Comparison of ENCODE assay signal across 8 cellular contexts in the genomic region with DNA sequence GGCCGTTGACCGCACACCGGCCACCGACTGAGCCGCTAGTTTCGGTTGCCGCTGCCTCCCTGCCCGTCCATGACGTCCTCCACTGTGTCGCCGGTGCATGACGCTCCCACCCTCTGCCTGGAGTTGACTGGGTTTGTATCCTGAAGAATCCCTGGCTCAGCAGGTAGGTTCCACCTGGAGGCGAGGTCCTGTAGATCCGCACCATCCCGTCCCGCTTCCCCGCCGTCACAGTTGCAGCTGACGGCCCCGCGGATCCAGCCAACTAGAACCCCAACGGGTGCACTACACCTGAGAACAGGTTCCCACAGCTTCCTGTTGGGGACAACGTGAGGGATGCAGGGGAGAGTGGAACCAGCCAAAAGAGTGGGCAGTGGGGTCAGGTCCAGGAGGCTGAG. TPM values are rescaled to one million over a fixed set of nuclear protein-coding genes. Genes with fewer than 3 reads are reported as not detected.
DNase-seq lines count a peak whose midpoint lies in the region; ATAC-seq and TF ChIP-seq lines count a peak whose summit lies in the region.

No MANE protein-coding gene starts in this region.

- H3K36me3 ChIP-seq in DND-41 (ENCODE audit: insufficient read depth, low read length) (peaks cover 88% of the 10 kb centered on the region), skeletal muscle satellite cell (ENCODE audit: insufficient read depth, low read length) (peaks cover 31% of the 10 kb centered on the region)

- H3K4me3 ChIP-seq in DND-41 (ENCODE audit: low read depth in 1 of 2, low read length in 2 of 2): peak overlapping the region; percentile 72 to 88
- H3K4me3 ChIP-seq in skeletal muscle satellite cell (ENCODE audit: low read length): peak overlapping the region; percentile 97

- H3K27ac ChIP-seq in DND-41 (ENCODE audit: low read length) (peak overlapping the region; percentile 95), foreskin keratinocyte (peak overlapping the region; percentile 100)

- no peak for DNase-seq in DND-41
- DNase-seq in SW480 (ENCODE audit: low spot score): peak; percentile 65
- DNase-seq in foreskin keratinocyte: no peak
- DNase-seq in activated gamma-delta T cell (lab: John Stamatoyannopoulos, UW): no peak
- DNase-seq in T1000 (lab: John Stamatoyannopoulos, UW): no peak
- DNase-seq in dedifferentiated amniotic fluid mesenchymal stem cell (ENCODE audit: extremely low spot score): no peak

- ATAC-seq in DND-41 (ENCODE audit: insufficient read depth, low read depth) (peak; percentile 2; the same call in 2 of the 3 replicates), HG02678 (IDR thresholded peaks at IDR 0.05; ENCODE audit: unreplicated experiment) (peak; percentile 6), foreskin keratinocyte (peak; percentile 44)

- TF ChIP-seq CTCF in DND-41 (IDR thresholded peaks at IDR 0.05; ENCODE audit: borderline replicate concordance, extremely low read depth, low read length, poor library complexity, severe bottlenecking): no peak
- TF ChIP-seq CTCF in foreskin keratinocyte (conservative IDR thresholded peaks at IDR 0.05): no peak

- H3K9ac ChIP-seq in DND-41 (ENCODE audit: low read depth, low read length) (peak overlapping the region; percentile 80), skeletal muscle satellite cell (ENCODE audit: low read depth, low read length) (peak overlapping the region; percentile 100)

- H2AFZ ChIP-seq in DND-41 (ENCODE audit: low read depth, low read length): peak overlapping the region; percentile 70

- peaks cover 99% of the 10 kb centered on the region for H3K79me2 ChIP-seq in DND-41 (ENCODE audit: insufficient read depth, low read length)

- no peaks in the 10 kb centered on the region for H3K27me3 ChIP-seq in DND-41 (ENCODE audit: insufficient read depth, low read length, poor library complexity)
- H3K27me3 ChIP-seq in foreskin keratinocyte: no peaks in the 10 kb centered on the region
- H3K27me3 ChIP-seq in skeletal muscle satellite cell (ENCODE audit: control insufficient read depth, insufficient read depth, low read length): no peaks in the 10 kb centered on the region

- H3K9me3 ChIP-seq in DND-41 (ENCODE audit: insufficient read depth, low read length, severe bottlenecking) (no peaks in the 10 kb centered on the region), skeletal muscle satellite cell (replicated peaks; ENCODE audit: low read length) (no peaks in the 10 kb centered on the region)

- peak overlapping the region; percentile 82 for H3K4me2 ChIP-seq in DND-41 (ENCODE audit: insufficient read depth, low read length)
- H3K4me2 ChIP-seq in skeletal muscle satellite cell (ENCODE audit: low read length): peak overlapping the region; percentile 98

- H3K4me1 ChIP-seq in DND-41 (ENCODE audit: insufficient read depth, low read length): peaks cover 84% of the 10 kb centered on the region
- peaks cover 12% of the 10 kb centered on the region for H3K4me1 ChIP-seq in foreskin keratinocyte
- H3K4me1 ChIP-seq in skeletal muscle satellite cell (ENCODE audit: control insufficient read depth, insufficient read depth, low read length): peaks cover 34% of the 10 kb centered on the region

- peaks cover 71% of the 10 kb centered on the region for H4K20me1 ChIP-seq in DND-41 (ENCODE audit: insufficient read depth, low read length)

RNA-seq across cellular contexts. Expression of a gene that starts 0.9 kb away (rescaled TPM):
- 77.9 and 80.3 TPM in 2 replicates for total RNA-seq in foreskin keratinocyte
- polyA plus RNA-seq in foreskin keratinocyte: 59.9 and 67.7 TPM in 2 replicates
- total RNA-seq in skeletal muscle satellite cell (2012; rRNA removed): 50.4 and 72.7 TPM in 2 replicates

RNA-seq across cellular contexts. Expression of a gene that starts 8.1 kb away (rescaled TPM):
- total RNA-seq in foreskin keratinocyte: 24.3 and 26.4 TPM in 2 replicates
- 23.7 and 24.3 TPM in 2 replicates for polyA plus RNA-seq in foreskin keratinocyte
- 16.2 and 31.0 TPM in 2 replicates for total RNA-seq in skeletal muscle satellite cell (2012; rRNA removed)

RNA-seq across cellular contexts. Expression of a gene that starts 8.3 kb away (rescaled TPM):
- total RNA-seq in foreskin keratinocyte: 69.4 and 94.8 TPM in 2 replicates
- 86.2 and 112 TPM in 2 replicates for polyA plus RNA-seq in foreskin keratinocyte
- 14.7 and 18.3 TPM in 2 replicates for total RNA-seq in skeletal muscle satellite cell (2012; rRNA removed)

RNA-seq across cellular contexts. Expression of a gene that starts 28.9 kb away (rescaled TPM):
- total RNA-seq in foreskin keratinocyte: 0.74 and 1.3 TPM in 2 replicates
- polyA plus RNA-seq in foreskin keratinocyte: 0.61 and 1.5 TPM in 2 replicates
- 2.5 and 5.9 TPM in 2 replicates for total RNA-seq in skeletal muscle satellite cell (2012; rRNA removed)
